Comparison of ENCODE assay signal across 4 cellular contexts in the genomic region with DNA sequence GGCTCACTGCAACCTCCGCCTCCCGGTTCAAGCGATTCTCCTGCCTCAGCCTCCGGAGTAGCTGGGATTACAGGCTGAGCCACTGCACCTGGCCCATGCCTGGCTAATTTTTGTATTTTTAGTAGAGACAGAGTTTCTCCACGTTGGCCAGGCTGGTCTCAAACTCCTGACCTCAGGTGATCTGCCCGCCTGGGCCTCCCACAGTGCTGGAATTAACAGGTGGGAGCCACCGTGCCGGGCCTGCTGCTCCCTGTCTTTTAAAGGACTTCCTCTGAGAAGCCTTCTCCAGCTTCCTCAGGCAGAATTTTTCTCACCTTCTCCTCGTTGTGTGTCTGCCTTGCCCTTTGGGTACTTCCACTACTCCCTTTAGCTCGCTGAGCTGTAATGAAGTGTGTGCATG. TPM values are rescaled to one million over a fixed set of nuclear protein-coding genes. Genes with fewer than 3 reads are reported as not detected.
"Had no signal": no experiment of that assay in that cellular context is flagged by ENCODE, and none has a peak within 500 bp of the region (broad histone marks: within the 10 kb centered on the region; RNA-seq: fewer than 3 reads in every experiment).

No MANE protein-coding gene starts in this region.

RNA-seq across cellular contexts. Expression of a gene that starts 8.6 kb away (rescaled TPM):
- total RNA-seq: HepG2 had no signal
- polyA plus RNA-seq: HepG2, IgD-negative memory B cell had no signal

RNA-seq across cellular contexts. Expression of a gene that starts 32.3 kb away (rescaled TPM):
- total RNA-seq: H4, HepG2, HT1080 had no signal
- polyA plus RNA-seq: HepG2, IgD-negative memory B cell had no signal
